Comparison of ENCODE assay signal across 1 cellular context in the genomic region with DNA sequence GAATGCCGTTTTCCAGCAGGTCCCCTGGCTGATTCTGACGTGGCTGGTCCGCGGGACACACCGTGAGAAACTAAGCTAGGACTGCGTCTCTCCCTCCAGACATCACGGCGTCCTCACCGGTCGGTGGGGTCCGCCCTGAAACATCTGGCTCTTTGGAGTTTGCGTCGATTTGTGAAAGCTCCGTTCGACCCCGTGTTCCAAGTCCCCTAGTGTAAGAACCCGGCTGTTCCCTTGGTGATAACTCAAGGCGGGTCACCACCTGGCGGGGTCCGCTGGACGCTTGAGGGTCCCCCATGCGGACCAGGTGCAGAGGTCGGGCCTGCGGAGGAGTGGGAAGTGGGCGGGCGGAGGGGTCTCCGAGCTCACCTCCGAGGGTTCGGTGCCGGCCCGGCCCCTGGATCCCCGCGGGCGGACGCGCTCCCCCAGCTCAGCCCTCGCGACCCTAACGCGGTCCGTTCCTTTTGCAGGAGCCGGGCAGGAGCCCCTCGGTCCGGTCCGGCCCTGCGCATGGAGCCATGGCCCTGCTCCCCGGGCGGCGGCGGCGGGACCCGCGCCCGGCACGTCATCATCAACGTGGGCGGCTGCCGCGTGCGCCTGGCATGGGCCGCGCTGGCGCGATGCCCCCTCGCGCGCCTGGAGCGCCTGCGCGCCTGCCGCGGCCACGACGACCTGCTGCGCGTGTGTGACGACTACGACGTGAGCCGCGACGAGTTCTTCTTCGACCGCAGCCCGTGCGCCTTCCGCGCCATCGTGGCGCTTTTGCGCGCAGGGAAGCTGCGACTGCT.
TF ChIP-seq lines count a peak whose summit lies in the region.

No MANE protein-coding gene starts in this region.

TF ChIP-seq in H1, 55 proteins besides CTCF, POLR2A, EP300 and RAD21 (continued from another document):
- TF ChIP-seq, protein P1, sequence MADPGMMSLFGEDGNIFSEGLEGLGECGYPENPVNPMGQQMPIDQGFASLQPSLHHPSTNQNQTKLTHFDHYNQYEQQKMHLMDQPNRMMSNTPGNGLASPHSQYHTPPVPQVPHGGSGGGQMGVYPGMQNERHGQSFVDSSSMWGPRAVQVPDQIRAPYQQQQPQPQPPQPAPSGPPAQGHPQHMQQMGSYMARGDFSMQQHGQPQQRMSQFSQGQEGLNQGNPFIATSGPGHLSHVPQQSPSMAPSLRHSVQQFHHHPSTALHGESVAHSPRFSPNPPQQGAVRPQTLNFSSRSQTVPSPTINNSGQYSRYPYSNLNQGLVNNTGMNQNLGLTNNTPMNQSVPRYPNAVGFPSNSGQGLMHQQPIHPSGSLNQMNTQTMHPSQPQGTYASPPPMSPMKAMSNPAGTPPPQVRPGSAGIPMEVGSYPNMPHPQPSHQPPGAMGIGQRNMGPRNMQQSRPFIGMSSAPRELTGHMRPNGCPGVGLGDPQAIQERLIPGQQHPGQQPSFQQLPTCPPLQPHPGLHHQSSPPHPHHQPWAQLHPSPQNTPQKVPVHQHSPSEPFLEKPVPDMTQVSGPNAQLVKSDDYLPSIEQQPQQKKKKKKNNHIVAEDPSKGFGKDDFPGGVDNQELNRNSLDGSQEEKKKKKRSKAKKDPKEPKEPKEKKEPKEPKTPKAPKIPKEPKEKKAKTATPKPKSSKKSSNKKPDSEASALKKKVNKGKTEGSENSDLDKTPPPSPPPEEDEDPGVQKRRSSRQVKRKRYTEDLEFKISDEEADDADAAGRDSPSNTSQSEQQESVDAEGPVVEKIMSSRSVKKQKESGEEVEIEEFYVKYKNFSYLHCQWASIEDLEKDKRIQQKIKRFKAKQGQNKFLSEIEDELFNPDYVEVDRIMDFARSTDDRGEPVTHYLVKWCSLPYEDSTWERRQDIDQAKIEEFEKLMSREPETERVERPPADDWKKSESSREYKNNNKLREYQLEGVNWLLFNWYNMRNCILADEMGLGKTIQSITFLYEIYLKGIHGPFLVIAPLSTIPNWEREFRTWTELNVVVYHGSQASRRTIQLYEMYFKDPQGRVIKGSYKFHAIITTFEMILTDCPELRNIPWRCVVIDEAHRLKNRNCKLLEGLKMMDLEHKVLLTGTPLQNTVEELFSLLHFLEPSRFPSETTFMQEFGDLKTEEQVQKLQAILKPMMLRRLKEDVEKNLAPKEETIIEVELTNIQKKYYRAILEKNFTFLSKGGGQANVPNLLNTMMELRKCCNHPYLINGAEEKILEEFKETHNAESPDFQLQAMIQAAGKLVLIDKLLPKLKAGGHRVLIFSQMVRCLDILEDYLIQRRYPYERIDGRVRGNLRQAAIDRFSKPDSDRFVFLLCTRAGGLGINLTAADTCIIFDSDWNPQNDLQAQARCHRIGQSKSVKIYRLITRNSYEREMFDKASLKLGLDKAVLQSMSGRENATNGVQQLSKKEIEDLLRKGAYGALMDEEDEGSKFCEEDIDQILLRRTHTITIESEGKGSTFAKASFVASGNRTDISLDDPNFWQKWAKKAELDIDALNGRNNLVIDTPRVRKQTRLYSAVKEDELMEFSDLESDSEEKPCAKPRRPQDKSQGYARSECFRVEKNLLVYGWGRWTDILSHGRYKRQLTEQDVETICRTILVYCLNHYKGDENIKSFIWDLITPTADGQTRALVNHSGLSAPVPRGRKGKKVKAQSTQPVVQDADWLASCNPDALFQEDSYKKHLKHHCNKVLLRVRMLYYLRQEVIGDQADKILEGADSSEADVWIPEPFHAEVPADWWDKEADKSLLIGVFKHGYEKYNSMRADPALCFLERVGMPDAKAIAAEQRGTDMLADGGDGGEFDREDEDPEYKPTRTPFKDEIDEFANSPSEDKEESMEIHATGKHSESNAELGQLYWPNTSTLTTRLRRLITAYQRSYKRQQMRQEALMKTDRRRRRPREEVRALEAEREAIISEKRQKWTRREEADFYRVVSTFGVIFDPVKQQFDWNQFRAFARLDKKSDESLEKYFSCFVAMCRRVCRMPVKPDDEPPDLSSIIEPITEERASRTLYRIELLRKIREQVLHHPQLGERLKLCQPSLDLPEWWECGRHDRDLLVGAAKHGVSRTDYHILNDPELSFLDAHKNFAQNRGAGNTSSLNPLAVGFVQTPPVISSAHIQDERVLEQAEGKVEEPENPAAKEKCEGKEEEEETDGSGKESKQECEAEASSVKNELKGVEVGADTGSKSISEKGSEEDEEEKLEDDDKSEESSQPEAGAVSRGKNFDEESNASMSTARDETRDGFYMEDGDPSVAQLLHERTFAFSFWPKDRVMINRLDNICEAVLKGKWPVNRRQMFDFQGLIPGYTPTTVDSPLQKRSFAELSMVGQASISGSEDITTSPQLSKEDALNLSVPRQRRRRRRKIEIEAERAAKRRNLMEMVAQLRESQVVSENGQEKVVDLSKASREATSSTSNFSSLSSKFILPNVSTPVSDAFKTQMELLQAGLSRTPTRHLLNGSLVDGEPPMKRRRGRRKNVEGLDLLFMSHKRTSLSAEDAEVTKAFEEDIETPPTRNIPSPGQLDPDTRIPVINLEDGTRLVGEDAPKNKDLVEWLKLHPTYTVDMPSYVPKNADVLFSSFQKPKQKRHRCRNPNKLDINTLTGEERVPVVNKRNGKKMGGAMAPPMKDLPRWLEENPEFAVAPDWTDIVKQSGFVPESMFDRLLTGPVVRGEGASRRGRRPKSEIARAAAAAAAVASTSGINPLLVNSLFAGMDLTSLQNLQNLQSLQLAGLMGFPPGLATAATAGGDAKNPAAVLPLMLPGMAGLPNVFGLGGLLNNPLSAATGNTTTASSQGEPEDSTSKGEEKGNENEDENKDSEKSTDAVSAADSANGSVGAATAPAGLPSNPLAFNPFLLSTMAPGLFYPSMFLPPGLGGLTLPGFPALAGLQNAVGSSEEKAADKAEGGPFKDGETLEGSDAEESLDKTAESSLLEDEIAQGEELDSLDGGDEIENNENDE (IDR thresholded peaks at IDR 0.05; ENCODE audit: insufficient replicate concordance, low read length): no peak
- TF ChIP-seq CREB1 (IDR thresholded peaks at IDR 0.05): no peak
- TF ChIP-seq SUZ12 (IDR thresholded peaks at IDR 0.05; ENCODE audit: low read length): no peak
- TF ChIP-seq, protein P2, sequence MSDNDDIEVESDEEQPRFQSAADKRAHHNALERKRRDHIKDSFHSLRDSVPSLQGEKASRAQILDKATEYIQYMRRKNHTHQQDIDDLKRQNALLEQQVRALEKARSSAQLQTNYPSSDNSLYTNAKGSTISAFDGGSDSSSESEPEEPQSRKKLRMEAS (IDR thresholded peaks at IDR 0.05): no peak
- no peak for TF ChIP-seq POLR2AphosphoS5 (IDR thresholded peaks at IDR 0.05; ENCODE audit: low read depth, low read length)
- TF ChIP-seq, protein P3, sequence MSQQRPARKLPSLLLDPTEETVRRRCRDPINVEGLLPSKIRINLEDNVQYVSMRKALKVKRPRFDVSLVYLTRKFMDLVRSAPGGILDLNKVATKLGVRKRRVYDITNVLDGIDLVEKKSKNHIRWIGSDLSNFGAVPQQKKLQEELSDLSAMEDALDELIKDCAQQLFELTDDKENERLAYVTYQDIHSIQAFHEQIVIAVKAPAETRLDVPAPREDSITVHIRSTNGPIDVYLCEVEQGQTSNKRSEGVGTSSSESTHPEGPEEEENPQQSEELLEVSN (IDR thresholded peaks at IDR 0.05): no peak
- TF ChIP-seq CHD1 (IDR thresholded peaks at IDR 0.05; ENCODE audit: low read depth, low read length): no peak
